19 cellular contexts compared by ENCODE assay signal in the genomic region with DNA sequence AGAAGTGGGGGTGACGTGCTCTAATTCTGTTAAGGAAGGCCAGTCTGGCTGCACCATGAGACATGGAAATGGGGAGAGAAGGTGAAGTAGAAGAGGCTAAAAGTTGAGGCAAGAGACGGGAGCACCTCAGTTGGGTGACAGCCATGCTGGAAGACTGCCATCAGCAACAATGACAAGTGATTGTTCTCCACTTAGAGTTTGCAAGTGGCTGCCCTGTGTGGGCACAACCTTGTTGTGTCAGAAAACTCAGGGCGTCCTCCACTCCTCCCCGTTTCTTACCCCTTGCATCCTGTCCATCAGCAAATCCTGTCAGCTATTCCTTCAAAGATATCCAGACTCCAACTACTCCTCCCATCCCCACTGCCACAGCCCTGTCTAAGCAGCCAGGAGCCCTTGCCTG. TPM values are rescaled to one million over a fixed set of nuclear protein-coding genes. Genes with fewer than 3 reads are reported as not detected.
DNase-seq lines count a peak whose midpoint lies in the region; ATAC-seq and TF ChIP-seq lines count a peak whose summit lies in the region.
"Had no signal": no experiment of that assay in that cellular context is flagged by ENCODE, and none has a peak within 500 bp of the region (broad histone marks: within the 10 kb centered on the region; RNA-seq: fewer than 3 reads in every experiment).

No MANE protein-coding gene starts in this region.

- CTCF ChIA-PET in mammary epithelial cell (lab: Charles Lee; ENCODE audit: low non-redundant PET): no interaction called here

- H3K9ac ChIP-seq in trophoblast cell (ENCODE audit: low read length): no peak overlapping the region
- H3K9ac ChIP-seq in mammary epithelial cell (ENCODE audit: insufficient read depth, low read length): no peak overlapping the region
- H3K9ac ChIP-seq: BLaER1 had no signal

- H4K91ac ChIP-seq in trophoblast cell (ENCODE audit: low read depth, low read length): no peak overlapping the region

- no TSS peak for BruUV-seq in mammary epithelial cell (replicated peaks; lab: Mats Ljungman, UMichigan)

- H3K4me1 ChIP-seq in suprapubic skin: no peaks in the 10 kb centered on the region
- H3K4me1 ChIP-seq in trophoblast cell (ENCODE audit: control insufficient read depth in 1 of 2, insufficient read depth in 2 of 2, low read length in 2 of 2): no peaks in the 10 kb centered on the region
- no peaks in the 10 kb centered on the region for H3K4me1 ChIP-seq in mammary epithelial cell (ENCODE audit: insufficient read depth, low read length)
- H3K4me1 ChIP-seq: A549, BLaER1 had no signal

- H3K36me3 ChIP-seq in suprapubic skin (no peaks in the 10 kb centered on the region), trophoblast cell (ENCODE audit: control insufficient read depth in 1 of 2, insufficient read depth in 2 of 2, low read length in 2 of 2) (no peaks in the 10 kb centered on the region), mammary epithelial cell (ENCODE audit: insufficient read depth, low read length) (no peaks in the 10 kb centered on the region)
- H3K36me3 ChIP-seq: BLaER1 had no signal

- TF ChIP-seq POLR2A in suprapubic skin (IDR thresholded peaks at IDR 0.05): no peak

- H3K4me3 ChIP-seq in suprapubic skin: no peak overlapping the region
- H3K4me3 ChIP-seq in trophoblast cell (ENCODE audit: low read depth, low read length): no peak overlapping the region
- no peak overlapping the region for H3K4me3 ChIP-seq in mammary epithelial cell (replicated peaks in 1 of 3; ENCODE audit: insufficient read depth in 1 of 3, low read depth in 2 of 3, low read length in 3 of 3)
- H3K4me3 ChIP-seq: A549, BLaER1 had no signal

- peak overlapping the region in 1 of 7 donors; percentile 1 for H3K27ac Mint-ChIP-seq in CD14-positive monocyte
- H3K27ac Mint-ChIP-seq: CD8-positive, alpha-beta T cell; HFFc6 had no signal

- in situ Hi-C loops in mammary epithelial cell (cut with MboI; ENCODE audit: low sequenced_read_pairs in 2 of 2): no loop called here

- H2BK120ac ChIP-seq in trophoblast cell (ENCODE audit: insufficient read depth, low read length, poor library complexity): no peak overlapping the region

- H4K20me1 ChIP-seq in mammary epithelial cell (ENCODE audit: insufficient read depth, low read length): no peaks in the 10 kb centered on the region
- H4K20me1 ChIP-seq: BLaER1 had no signal

- 76% methylated on average over 4 of the region's 4 CpGs for WGBS in suprapubic skin
- no CpG with 5 or more reads among the region's 4 CpGs for WGBS in trophoblast cell (ENCODE audit: extremely low coverage, insufficient coverage, insufficient read length)
- WGBS in mammary epithelial cell (ENCODE audit: low coverage, missing lambda C conversion rate): 68% methylated on average over 2 of the region's 4 CpGs

- peaks cover 5% of the 10 kb centered on the region for H3K4me1 Mint-ChIP-seq in CD14-positive monocyte
- H3K4me1 Mint-ChIP-seq in activated T-cell treated with anti-CD3 and anti-CD28 coated beads, Interleukin-2, amount 50 U/mL, for 4 hours (ENCODE audit: low read depth): no peaks in the 10 kb centered on the region

- no peak overlapping the region for H2AFZ ChIP-seq in trophoblast cell (ENCODE audit: insufficient read depth, low read length, poor library complexity)
- no peak overlapping the region for H2AFZ ChIP-seq in mammary epithelial cell (ENCODE audit: low read depth, low read length)

- H3K27me3 ChIP-seq in suprapubic skin: peaks cover 12% of the 10 kb centered on the region
- H3K27me3 ChIP-seq in trophoblast cell (ENCODE audit: insufficient read depth, low read length): no peaks in the 10 kb centered on the region
- no peaks in the 10 kb centered on the region for H3K27me3 ChIP-seq in mammary epithelial cell (ENCODE audit: insufficient read depth, low read length)
- H3K27me3 ChIP-seq: BLaER1 had no signal

- H3K9me3 Mint-ChIP-seq in CD14-positive monocyte: peaks cover 0 to 12% (median 0%) of the 10 kb centered on the region in 7 donors
- no peaks in the 10 kb centered on the region for H3K9me3 Mint-ChIP-seq in activated T-cell treated with anti-CD3 and anti-CD28 coated beads, Interleukin-2, amount 50 U/mL, for 4 hours
- H3K9me3 Mint-ChIP-seq: CD8-positive, alpha-beta T cell; HFFc6 had no signal

- H3K4me2 ChIP-seq in trophoblast cell (ENCODE audit: low read length): no peak overlapping the region
- no peak overlapping the region for H3K4me2 ChIP-seq in mammary epithelial cell (ENCODE audit: insufficient read depth, low read depth, low read length)
- H3K4me2 ChIP-seq: A549, BLaER1 had no signal

- no peak overlapping the region for H2BK5ac ChIP-seq in trophoblast cell (ENCODE audit: low read depth, low read length, poor library complexity)

- H4K12ac ChIP-seq in trophoblast cell (ENCODE audit: low read depth, low read length): no peak overlapping the region

- no peak for ATAC-seq in activated T-cell treated with anti-CD3 and anti-CD28 coated beads, Interleukin-2, amount 50 U/mL, for 4 hours
- ATAC-seq: A549; CD8-positive, alpha-beta T cell; HCT116 had no signal

- no peak overlapping the region for H4K8ac ChIP-seq in trophoblast cell (ENCODE audit: low read depth, low read length)

- TF ChIP-seq CTCF in CD14-positive monocyte (IDR thresholded peaks at IDR 0.05): no peak
- TF ChIP-seq CTCF in suprapubic skin (IDR thresholded peaks at IDR 0.05): no peak
- TF ChIP-seq CTCF in mammary epithelial cell (conservative IDR thresholded peaks at IDR 0.05 in 1 of 2, IDR thresholded peaks at IDR 0.05 in 1 of 2; ENCODE audit: extremely low read depth in 1 of 2, insufficient read depth in 1 of 2, low read depth in 1 of 2, low read length in 2 of 2): no peak

- no peak overlapping the region for H3K18ac ChIP-seq in trophoblast cell (ENCODE audit: low read length)

- no peak overlapping the region for H3K4ac ChIP-seq in trophoblast cell (ENCODE audit: low read depth, low read length)

- H3K79me1 ChIP-seq in trophoblast cell (ENCODE audit: low read length): no peaks in the 10 kb centered on the region

- peaks cover 4 to 14% (median 11%) of the 10 kb centered on the region in 3 donors for H3K27me3 Mint-ChIP-seq in CD14-positive monocyte (ENCODE audit: low read depth in 3 of 3)
- peaks cover 40% of the 10 kb centered on the region for H3K27me3 Mint-ChIP-seq in activated T-cell treated with anti-CD3 and anti-CD28 coated beads, Interleukin-2, amount 50 U/mL, for 4 hours (ENCODE audit: low read depth)

- dilution Hi-C loops in mammary epithelial cell (cut with HindIII; ENCODE audit: low sequenced_read_pairs): no loop called here

- no peak overlapping the region for H2AK5ac ChIP-seq in trophoblast cell (ENCODE audit: low read length)

- peaks cover 79 to 91% of the 10 kb centered on the region in 2 donors for H3K36me3 Mint-ChIP-seq in CD14-positive monocyte
- no peaks in the 10 kb centered on the region for H3K36me3 Mint-ChIP-seq in activated T-cell treated with anti-CD3 and anti-CD28 coated beads, Interleukin-2, amount 50 U/mL, for 4 hours (ENCODE audit: insufficient read depth)
- H3K36me3 Mint-ChIP-seq: CD8-positive, alpha-beta T cell had no signal

- H3K9me3 ChIP-seq in suprapubic skin: no peaks in the 10 kb centered on the region
- H3K9me3 ChIP-seq in trophoblast cell (ENCODE audit: insufficient read depth, low read depth, low read length): no peaks in the 10 kb centered on the region
- H3K9me3 ChIP-seq in mammary epithelial cell (replicated peaks; ENCODE audit: insufficient read depth, low read length): no peaks in the 10 kb centered on the region
- H3K9me3 ChIP-seq: A549, BLaER1 had no signal

- no peak for TF ChIP-seq EP300 in suprapubic skin (IDR thresholded peaks at IDR 0.05)

- intact Hi-C loops in CD14-positive monocyte (cut with micrococcal nuclease): no loop called here
- intact Hi-C loops in mammary epithelial cell (cut with micrococcal nuclease): no loop called here

- H3K79me2 ChIP-seq in trophoblast cell (ENCODE audit: control insufficient read depth, insufficient read depth, low read length, poor library complexity) (no peaks in the 10 kb centered on the region), mammary epithelial cell (ENCODE audit: insufficient read depth, low read length) (no peaks in the 10 kb centered on the region)

- H3K27ac ChIP-seq in suprapubic skin: no peak overlapping the region
- no peak overlapping the region for H3K27ac ChIP-seq in trophoblast cell (ENCODE audit: low read depth, low read length)
- H3K27ac ChIP-seq in mammary epithelial cell (ENCODE audit: insufficient read depth, low read depth, low read length): no peak overlapping the region
- H3K27ac ChIP-seq: 22Rv1, A549, BLaER1 had no signal

- DNase-seq in NCI-H2029 (lab: John Stamatoyannopoulos, UW) (peak; percentile 7), NCI-H2029 treated with DMSO at 0.1 percent for 48 hours (lab: John Stamatoyannopoulos, UW) (no peak), CD14-positive monocyte (ENCODE audit: low spot score) (peak; percentile 5), mesenteric fat pad (ENCODE audit: low spot score) (peak; percentile 87), suprapubic skin (ENCODE audit: low spot score in 2 of 2) (peak; percentile 19 to 28), trophoblast cell (no peak), mammary epithelial cell (no peak)
- no peak for DNase-seq in activated T-cell treated with anti-CD3 and anti-CD28 coated beads, Interleukin-2, amount 50 U/mL, for 4 hours
- DNase-seq: Calu3; CD8-positive, alpha-beta T cell; DMS79 treated with DMSO at 0.1 percent for 48 hours; GF-D8; GOT3; H7; HFFc6 had no signal

- H3K23ac ChIP-seq in trophoblast cell (ENCODE audit: low read length): no peak overlapping the region

- H2BK12ac ChIP-seq in trophoblast cell (ENCODE audit: low read length): no peak overlapping the region

- H3K4me3 Mint-ChIP-seq in CD14-positive monocyte: no peak overlapping the region
- no peak overlapping the region for H3K4me3 Mint-ChIP-seq in activated T-cell treated with anti-CD3 and anti-CD28 coated beads, Interleukin-2, amount 50 U/mL, for 4 hours
- H3K4me3 Mint-ChIP-seq: CD8-positive, alpha-beta T cell; HFFc6 had no signal

- no peak overlapping the region for H3K14ac ChIP-seq in trophoblast cell (ENCODE audit: low read length)

RNA-seq across cellular contexts. Expression of gene CES1, which starts 17.6 kb away (rescaled TPM):
- 100 to 1,000 TPM in 1 of 2 donors, 10 to 100 TPM in 1; 38.4 to 190 TPM for polyA plus RNA-seq in CD14-positive monocyte
- 401 TPM for total RNA-seq in mesenteric fat pad
- total RNA-seq in suprapubic skin: 1 to 10 TPM; 3.0 to 6.0 (median 3.5) TPM
- polyA plus RNA-seq in trophoblast cell (2013): 1.5 and 2.0 TPM in 2 replicates
- total RNA-seq in mammary epithelial cell: under 1 TPM in 1 of 2 donors, not detected in 1; 0.50 TPM
- 0.07 TPM for polyA plus RNA-seq in mammary epithelial cell
- not detected for polyA minus RNA-seq in mammary epithelial cell
- under 1 TPM; 0.61 to 0.73 (median 0.61) TPM for total RNA-seq in activated T-cell treated with anti-CD3 and anti-CD28 coated beads, Interleukin-2, amount 50 U/mL, for 4 hours
- total RNA-seq: CD8-positive, alpha-beta T cell; H7; HFFc6 had no signal

RNA-seq across cellular contexts. Expression of gene CES5A, which starts 59.9 kb away (rescaled TPM):
- not detected for polyA plus RNA-seq in CD14-positive monocyte
- not detected for total RNA-seq in mesenteric fat pad
- total RNA-seq in suprapubic skin: under 1 TPM in 2 of 4 donors, not detected in 2; 0.30 to 0.60 TPM
- not detected in 2 replicates for polyA plus RNA-seq in trophoblast cell (2013)
- not detected for total RNA-seq in mammary epithelial cell
- not detected for polyA plus RNA-seq in mammary epithelial cell
- polyA minus RNA-seq in mammary epithelial cell: not detected
- not detected for total RNA-seq in activated T-cell treated with anti-CD3 and anti-CD28 coated beads, Interleukin-2, amount 50 U/mL, for 4 hours
- total RNA-seq: Calu3; CD8-positive, alpha-beta T cell; H7; HFFc6 had no signal
- polyA plus RNA-seq: A549 had no signal

Comparison
In these comparisons a context has a peak if more than half of its experiments do, and no peak if none do; other contexts are left out.
1. DNase-seq: peak in NCI-H2029 (single experiment), CD14-positive monocyte (single experiment), mesenteric fat pad (single experiment) and suprapubic skin (2 of 2); none in NCI-H2029 treated with DMSO at 0.1 percent for 48 hours (single experiment), trophoblast cell (0 of 2), mammary epithelial cell (single experiment) and activated T-cell treated with anti-CD3 and anti-CD28 coated beads, Interleukin-2, amount 50 U/mL, for 4 hours (single experiment).
2. RNA of gene CES1, which starts 17.6 kb away (total RNA-seq): 401 TPM in mesenteric fat pad (single experiment); 3.0 to 6.0 TPM in suprapubic skin, 0.61 to 0.73 TPM in activated T-cell treated with anti-CD3 and anti-CD28 coated beads, Interleukin-2, amount 50 U/mL, for 4 hours and 0.50 TPM in mammary epithelial cell; every median in the first group is over 10 times any median in the second.